16 cellular contexts compared by ENCODE assay signal in the genomic region with DNA sequence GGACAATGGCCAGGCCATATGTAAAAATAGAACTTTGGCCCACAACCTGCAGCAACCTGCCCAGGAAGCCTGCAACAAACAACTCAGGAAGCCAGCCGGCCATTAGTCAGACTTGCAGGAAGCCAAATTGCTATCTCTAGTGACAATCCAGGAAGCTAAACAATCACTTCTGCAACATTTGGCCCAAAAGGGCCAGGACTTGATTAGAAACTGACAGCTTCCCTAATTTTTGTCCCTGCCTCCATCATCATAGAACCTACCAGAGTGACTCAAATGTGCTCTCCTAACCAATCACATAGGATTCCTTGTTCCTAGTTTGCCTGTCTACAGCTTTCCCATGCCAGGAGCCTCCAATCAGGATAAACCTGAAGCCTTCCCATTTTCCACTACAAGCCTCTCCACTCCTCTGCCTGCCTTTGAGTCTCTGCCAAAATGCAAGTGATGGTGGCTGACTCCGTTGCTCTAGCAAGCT.
DNase-seq lines count a peak whose midpoint lies in the region; ATAC-seq, FAIRE-seq and TF ChIP-seq lines count a peak whose summit lies in the region.
"Had no signal": no experiment of that assay in that cellular context is flagged by ENCODE, and none has a peak within 500 bp of the region (broad histone marks: within the 10 kb centered on the region; RNA-seq: fewer than 3 reads in every experiment).

No MANE protein-coding gene starts in this region.

- intact Hi-C loops in mammary epithelial cell (cut with micrococcal nuclease), result no loop called here
- intact Hi-C loops in kidney (cut with DNase I), result no loop called here

- no peaks in the 10 kb centered on the region for H3K79me2 ChIP-seq in mammary epithelial cell (ENCODE audit: insufficient read depth, low read length)

- peak; percentile 13 for DNase-seq in NCI-H2227 (lab: John Stamatoyannopoulos, UW; ENCODE audit: unreplicated experiment)
- DNase-seq in NCI-H2227 treated with DMSO at 0.1 percent for 48 hours (lab: John Stamatoyannopoulos, UW), result no peak
- peak; percentile 74 for DNase-seq in NCI-H2081 treated with DMSO at 0.1 percent for 48 hours (lab: John Stamatoyannopoulos, UW)
- DNase-seq in mammary epithelial cell, result peak; percentile 38
- no peak for DNase-seq in kidney
- DNase-seq: activated T-cell treated with anti-CD3 and anti-CD28 coated beads, Interleukin-2, amount 50 U/mL, for 1 hour; amniotic stem cell; effector CD8-positive, alpha-beta T cell; glutamatergic neuron; GM23248; NCI-H226 had no signal

- TF ChIP-seq CTCF in mammary epithelial cell (conservative IDR thresholded peaks at IDR 0.05 in 1 of 2, IDR thresholded peaks at IDR 0.05 in 1 of 2; ENCODE audit: extremely low read depth in 1 of 2, insufficient read depth in 1 of 2, low read depth in 1 of 2, low read length in 2 of 2), result no peak
- no peak for TF ChIP-seq CTCF in kidney (IDR thresholded peaks at IDR 0.05; ENCODE audit: borderline replicate concordance, extremely low read depth, insufficient read depth)

- H3K9me3 ChIP-seq in mammary epithelial cell (replicated peaks; ENCODE audit: insufficient read depth, low read length) (no peaks in the 10 kb centered on the region), mesodermal cell (ENCODE audit: control insufficient read depth, low read length) (peaks cover 3% of the 10 kb centered on the region), kidney (ENCODE audit: control insufficient read depth in 1 of 2, low read length in 2 of 2) (no peaks in the 10 kb centered on the region)
- H3K9me3 ChIP-seq: neutrophil, SJSA1 had no signal

- no peak overlapping the region for H3K4me2 ChIP-seq in mammary epithelial cell (ENCODE audit: insufficient read depth, low read depth, low read length)

- dilution Hi-C loops in mammary epithelial cell (cut with HindIII; ENCODE audit: low sequenced_read_pairs), result no loop called here

- ATAC-seq in HG03025 (IDR thresholded peaks at IDR 0.05; ENCODE audit: low FRiP score, unreplicated experiment), result no peak
- no peak for ATAC-seq in GM21825 (IDR thresholded peaks at IDR 0.05; ENCODE audit: unreplicated experiment)

- H3K4me1 ChIP-seq in mammary epithelial cell (ENCODE audit: insufficient read depth, low read length) (peaks cover 13% of the 10 kb centered on the region), mesodermal cell (ENCODE audit: control insufficient read depth, insufficient read depth, low read length, poor library complexity, severe bottlenecking) (peaks cover 6% of the 10 kb centered on the region), kidney (ENCODE audit: control insufficient read depth in 1 of 2, insufficient read depth in 1 of 2, low read depth in 1 of 2, low read length in 2 of 2) (no peaks in the 10 kb centered on the region)

- in situ Hi-C loops in mammary epithelial cell (cut with MboI; ENCODE audit: low sequenced_read_pairs in 2 of 2), result no loop called here

- H3K36me3 ChIP-seq in mammary epithelial cell (ENCODE audit: insufficient read depth, low read length) (no peaks in the 10 kb centered on the region), mesodermal cell (ENCODE audit: control insufficient read depth, insufficient read depth, low read length) (no peaks in the 10 kb centered on the region), kidney (ENCODE audit: control insufficient read depth in 1 of 2, insufficient read depth in 2 of 2, low read length in 2 of 2) (no peaks in the 10 kb centered on the region)
- H3K36me3 ChIP-seq: neutrophil, SJSA1 had no signal

- no peak overlapping the region for H2AFZ ChIP-seq in mammary epithelial cell (ENCODE audit: low read depth, low read length)
- H2AFZ ChIP-seq: GM23248 had no signal

- no TSS peak for BruUV-seq in mammary epithelial cell (replicated peaks; lab: Mats Ljungman, UMichigan)

- no peaks in the 10 kb centered on the region for H4K20me1 ChIP-seq in mammary epithelial cell (ENCODE audit: insufficient read depth, low read length)

- CTCF ChIA-PET in mammary epithelial cell (lab: Charles Lee; ENCODE audit: low non-redundant PET), result no interaction called here

- no peak overlapping the region for H3K9ac ChIP-seq in mammary epithelial cell (ENCODE audit: insufficient read depth, low read length)
- no peak overlapping the region for H3K9ac ChIP-seq in kidney (ENCODE audit: low read length in 2 of 2)
- H3K9ac ChIP-seq: GM23248 had no signal

- no peaks in the 10 kb centered on the region for H3K27me3 ChIP-seq in mammary epithelial cell (ENCODE audit: insufficient read depth, low read length)
- H3K27me3 ChIP-seq: neutrophil had no signal

- no peak for FAIRE-seq in kidney (lab: Jason Lieb, UNC)

- H3K4me3 ChIP-seq in mammary epithelial cell (replicated peaks in 1 of 3; ENCODE audit: insufficient read depth in 1 of 3, low read depth in 2 of 3, low read length in 3 of 3), result no peak overlapping the region
- H3K4me3 ChIP-seq in mesodermal cell (ENCODE audit: extremely low read depth, insufficient read depth, low read length, poor library complexity, severe bottlenecking), result no peak overlapping the region
- no peak overlapping the region for H3K4me3 ChIP-seq in kidney (ENCODE audit: low read length in 2 of 2)
- H3K4me3 ChIP-seq: GM23248, SJSA1 had no signal

- H3K27ac ChIP-seq in mammary epithelial cell (ENCODE audit: insufficient read depth, low read depth, low read length) (no peak overlapping the region), mesodermal cell (ENCODE audit: low read depth, low read length, severe bottlenecking) (peak overlapping the region; percentile 47), kidney (ENCODE audit: low read depth in 2 of 2, low read length in 2 of 2) (no peak overlapping the region)
- H3K27ac ChIP-seq: GM23248, neutrophil, SJSA1 had no signal

- 25% methylated on average over 2 of the region's 2 CpGs for WGBS in mammary epithelial cell (ENCODE audit: low coverage, missing lambda C conversion rate)
- WGBS in mesodermal cell (ENCODE audit: insufficient coverage in 2 of 2), 2 experiments, result 60 to 73% methylated on average over 1 of the region's 2 CpGs

Comparison
In these comparisons a context has a peak if more than half of its experiments do, and no peak if none do; other contexts are left out.
1. DNase-seq: peak in NCI-H2227 (single experiment), NCI-H2081 treated with DMSO at 0.1 percent for 48 hours (single experiment) and mammary epithelial cell (single experiment); none in NCI-H2227 treated with DMSO at 0.1 percent for 48 hours (single experiment) and kidney (single experiment).